28 cellular contexts compared by ENCODE assay signal in the genomic region with DNA sequence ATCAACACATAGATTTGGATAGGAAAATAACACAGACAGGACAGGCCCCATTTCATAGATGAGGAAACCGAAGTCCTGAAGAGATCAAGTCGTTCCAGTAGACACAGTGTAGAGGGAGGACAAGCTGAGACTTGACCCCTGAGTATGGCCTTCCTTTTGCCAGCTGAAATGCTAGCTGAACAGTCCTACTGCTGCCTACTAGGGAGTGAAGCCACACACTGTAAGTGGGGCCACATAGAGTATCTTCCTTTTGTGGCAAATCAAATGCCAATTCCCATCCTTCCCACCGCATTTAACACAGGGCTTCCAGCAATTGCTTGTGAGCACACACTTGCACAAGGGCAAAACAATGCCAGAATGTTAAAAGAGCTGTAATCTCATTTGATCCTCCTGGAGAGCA.
DNase-seq lines count a peak whose midpoint lies in the region; ATAC-seq, FAIRE-seq and TF ChIP-seq lines count a peak whose summit lies in the region.
"Had no signal": no experiment of that assay in that cellular context is flagged by ENCODE, and none has a peak within 500 bp of the region (broad histone marks: within the 10 kb centered on the region; RNA-seq: fewer than 3 reads in every experiment).

No MANE protein-coding gene starts in this region.

- H3K36me3 ChIP-seq in HCT116 (ENCODE audit: control insufficient read depth in 1 of 2, insufficient read depth in 2 of 2, low read length in 2 of 2) (no peaks in the 10 kb centered on the region), WERI-Rb-1 (no peaks in the 10 kb centered on the region), neural progenitor cell (no peaks in the 10 kb centered on the region), thyroid gland (no peaks in the 10 kb centered on the region), pancreas (no peaks in the 10 kb centered on the region)
- H3K36me3 ChIP-seq: BE2C, BLaER1 had no signal

- H3K27me3 Mint-ChIP-seq in neural progenitor cell (ENCODE audit: insufficient read depth, low read depth) = peaks cover 5% of the 10 kb centered on the region
- H3K27me3 Mint-ChIP-seq: CD4-positive, CD25-positive, alpha-beta regulatory T cell had no signal

- RAD21 ChIA-PET in HCT116 (lab: Charles Lee; ENCODE audit: low non-redundant PET in 1 of 2, low total read pairs in 2 of 2, uncharacterized antibody in 2 of 2, unreplicated experiment in 2 of 2) = no interaction called here

- no peak overlapping the region for H3K4me3 Mint-ChIP-seq in neural progenitor cell
- H3K4me3 Mint-ChIP-seq in stimulated activated effector memory CD8-positive, alpha-beta T cell treated with anti-CD3 and anti-CD28 coated beads, Interleukin-12 subunit alpha, Interleukin-12 subunit beta, amount 100 ng/mL, for 72 hours = no peak overlapping the region
- H3K4me3 Mint-ChIP-seq: CD14-positive monocyte; CD4-positive, alpha-beta memory T cell; CD4-positive, CD25-positive, alpha-beta regulatory T cell; CD8-positive, alpha-beta memory T cell had no signal

- H2AFZ ChIP-seq in HCT116 (ENCODE audit: low read depth, low read length, poor library complexity, severe bottlenecking) (no peak overlapping the region), neural progenitor cell (replicated peaks) (no peak overlapping the region)

- peaks cover 68 to 72% of the 10 kb centered on the region in 2 experiments for H3K4me1 ChIP-seq in HCT116 (ENCODE audit: control insufficient read depth in 1 of 2, insufficient read depth in 2 of 2, low read length in 2 of 2)
- peaks cover 10% of the 10 kb centered on the region for H3K4me1 ChIP-seq in neural progenitor cell
- H3K4me1 ChIP-seq in thyroid gland = no peaks in the 10 kb centered on the region
- H3K4me1 ChIP-seq in pancreas = no peaks in the 10 kb centered on the region
- H3K4me1 ChIP-seq: BE2C, BLaER1 had no signal

- DNase-seq in HCT116 (ENCODE audit: low read depth, low spot score) (no peak), WERI-Rb-1 (no peak), neural progenitor cell (ENCODE audit: low spot score) (peak; percentile 71), thyroid gland (no peak), hypothalamus (lab: John Stamatoyannopoulos, UW) (no peak), pancreas (no peak)
- DNase-seq in stimulated activated effector memory CD8-positive, alpha-beta T cell treated with anti-CD3 and anti-CD28 coated beads, Interleukin-12 subunit alpha, Interleukin-12 subunit beta, amount 100 ng/mL, for 72 hours (ENCODE audit: low spot score in 2 of 2) = no peak
- DNase-seq: 8988T; ACHN; BE2C; C1 segment of cervical spinal cord; CD4-positive, alpha-beta memory T cell; CD4-positive, CD25-positive, alpha-beta regulatory T cell; CD8-positive, alpha-beta memory T cell; COR-L47; DMS 273 treated with DMSO at 0.1 percent for 48 hours; DMS153; DMS53; DMS79; DND-41; EL; GDM1 had no signal

- ATAC-seq in HCT116 = no peak
- peak; percentile 46 for ATAC-seq in stimulated activated effector memory CD8-positive, alpha-beta T cell treated with anti-CD3 and anti-CD28 coated beads, Interleukin-12 subunit alpha, Interleukin-12 subunit beta, amount 100 ng/mL, for 72 hours
- ATAC-seq in pancreas = no peak
- ATAC-seq: GM12878 had no signal

- intact Hi-C loops in HCT116 (cut with micrococcal nuclease) (no loop called here), thyroid gland (cut with DNase I) (no loop called here), pancreas (cut with DNase I) (no loop called here)

- H3K9ac ChIP-seq in HCT116 (ENCODE audit: low read length) = no peak overlapping the region
- no peak overlapping the region for H3K9ac ChIP-seq in neural progenitor cell
- H3K9ac ChIP-seq: BLaER1 had no signal

- H3K27me3 ChIP-seq in HCT116 (ENCODE audit: insufficient read depth, low read length) (no peaks in the 10 kb centered on the region), WERI-Rb-1 (ENCODE audit: insufficient read depth, low read depth, severe bottlenecking) (no peaks in the 10 kb centered on the region), neural progenitor cell (no peaks in the 10 kb centered on the region), thyroid gland (no peaks in the 10 kb centered on the region), pancreas (no peaks in the 10 kb centered on the region)
- H3K27me3 ChIP-seq: BE2C, BLaER1 had no signal

- peak overlapping the region; percentile 54 for H3K27ac Mint-ChIP-seq in neural progenitor cell
- H3K27ac Mint-ChIP-seq in stimulated activated effector memory CD8-positive, alpha-beta T cell treated with anti-CD3 and anti-CD28 coated beads, Interleukin-12 subunit alpha, Interleukin-12 subunit beta, amount 100 ng/mL, for 72 hours = no peak overlapping the region
- H3K27ac Mint-ChIP-seq: CD14-positive monocyte; CD4-positive, alpha-beta memory T cell; CD4-positive, CD25-positive, alpha-beta regulatory T cell; CD8-positive, alpha-beta memory T cell had no signal

- H3K4me1 Mint-ChIP-seq in neural progenitor cell = peaks cover 8% of the 10 kb centered on the region
- no peaks in the 10 kb centered on the region for H3K4me1 Mint-ChIP-seq in stimulated activated effector memory CD8-positive, alpha-beta T cell treated with anti-CD3 and anti-CD28 coated beads, Interleukin-12 subunit alpha, Interleukin-12 subunit beta, amount 100 ng/mL, for 72 hours
- H3K4me1 Mint-ChIP-seq: CD14-positive monocyte; CD4-positive, alpha-beta memory T cell; CD4-positive, CD25-positive, alpha-beta regulatory T cell; CD8-positive, alpha-beta memory T cell had no signal

- no peak for TF ChIP-seq RAD21 in HCT116 (IDR thresholded peaks at IDR 0.05; ENCODE audit: low read depth)

- no peak for TF ChIP-seq POLR2A in HCT116 (IDR thresholded peaks at IDR 0.05; ENCODE audit: borderline replicate concordance, extremely low read depth, insufficient read depth, insufficient read length)
- TF ChIP-seq POLR2A in thyroid gland (IDR thresholded peaks at IDR 0.05) = no peak

- H3K27ac ChIP-seq in HCT116 (ENCODE audit: low read depth, low read length) (peak overlapping the region; percentile 38; the same call in 1 of the 2 replicates), WERI-Rb-1 (peak overlapping the region; percentile 44), neural progenitor cell (no peak overlapping the region), thyroid gland (no peak overlapping the region), pancreas (no peak overlapping the region)
- H3K27ac ChIP-seq: BLaER1 had no signal

- BruUV-seq in HCT116 (replicated peaks; lab: Mats Ljungman, UMichigan) = no TSS peak

- no peaks in the 10 kb centered on the region for H3K9me3 ChIP-seq in HCT116 (ENCODE audit: control insufficient read depth in 1 of 2, insufficient read depth in 1 of 2, low read depth in 1 of 2, low read length in 2 of 2)
- H3K9me3 ChIP-seq in WERI-Rb-1 (ENCODE audit: severe bottlenecking) = no peaks in the 10 kb centered on the region
- H3K9me3 ChIP-seq in neural progenitor cell (ENCODE audit: low read depth) = no peaks in the 10 kb centered on the region
- H3K9me3 ChIP-seq in thyroid gland = no peaks in the 10 kb centered on the region
- H3K9me3 ChIP-seq in pancreas = no peaks in the 10 kb centered on the region
- H3K9me3 ChIP-seq: BE2C, BLaER1 had no signal

- TF ChIP-seq CTCF in HCT116 (IDR thresholded peaks at IDR 0.05 in 2 of 3, conservative IDR thresholded peaks at IDR 0.05 in 1 of 3; ENCODE audit: borderline replicate concordance in 1 of 3, insufficient read depth in 1 of 3, low read depth in 2 of 3, low read length in 2 of 3) = no peak
- no peak for TF ChIP-seq CTCF in WERI-Rb-1 (IDR thresholded peaks at IDR 0.05; ENCODE audit: low read depth, low read length)
- no peak for TF ChIP-seq CTCF in neural progenitor cell (IDR thresholded peaks at IDR 0.05)
- TF ChIP-seq CTCF in thyroid gland (IDR thresholded peaks at IDR 0.05) = no peak
- TF ChIP-seq CTCF in pancreas (IDR thresholded peaks at IDR 0.05) = no peak

- H3K9me2 ChIP-seq in HCT116 (ENCODE audit: insufficient read depth) = no peaks in the 10 kb centered on the region

- no peak for FAIRE-seq in pancreas (lab: Jason Lieb, UNC)
- FAIRE-seq: A204.1, GM12878, GM12892, GM18507 had no signal

- H4K20me1 ChIP-seq in HCT116 (ENCODE audit: insufficient read depth) = no peaks in the 10 kb centered on the region
- H4K20me1 ChIP-seq in neural progenitor cell (ENCODE audit: low read depth) = no peaks in the 10 kb centered on the region
- H4K20me1 ChIP-seq: BLaER1 had no signal

- H3F3A ChIP-seq in neural progenitor cell (ENCODE audit: low read depth) = peaks cover 10% of the 10 kb centered on the region

- H3K4me3 ChIP-seq in HCT116 (replicated peaks in 1 of 2; ENCODE audit: low read depth in 1 of 2, low read length in 2 of 2) (no peak overlapping the region), WERI-Rb-1 (ENCODE audit: low read depth, low read length) (no peak overlapping the region), neural progenitor cell (no peak overlapping the region), thyroid gland (replicated peaks in 1 of 3) (no peak overlapping the region), pancreas (no peak overlapping the region)
- H3K4me3 ChIP-seq: BLaER1, GM12878 had no signal

- CTCF ChIA-PET in HCT116 (lab: Charles Lee) = interaction anchor here (1.4 kb wide), 1 partner anchor 42 kb away, joined by 3 read pairs; no protein-coding TSS in a partner anchor

- 89 to 90% methylated on average over 3 of the region's 3 CpGs for WGBS in thyroid gland, 2 donors
- WGBS in pancreas, 2 donors = 81 to 86% methylated on average over 3 of the region's 3 CpGs

- POLR2A ChIA-PET in HCT116 (lab: Charles Lee) = no interaction called here

- H3K36me3 Mint-ChIP-seq in neural progenitor cell = no peaks in the 10 kb centered on the region
- no peaks in the 10 kb centered on the region for H3K36me3 Mint-ChIP-seq in stimulated activated effector memory CD8-positive, alpha-beta T cell treated with anti-CD3 and anti-CD28 coated beads, Interleukin-12 subunit alpha, Interleukin-12 subunit beta, amount 100 ng/mL, for 72 hours
- H3K36me3 Mint-ChIP-seq: CD14-positive monocyte; CD4-positive, alpha-beta memory T cell; CD4-positive, CD25-positive, alpha-beta regulatory T cell; CD8-positive, alpha-beta memory T cell had no signal

- no peaks in the 10 kb centered on the region for H3K9me3 Mint-ChIP-seq in neural progenitor cell
- H3K9me3 Mint-ChIP-seq in stimulated activated effector memory CD8-positive, alpha-beta T cell treated with anti-CD3 and anti-CD28 coated beads, Interleukin-12 subunit alpha, Interleukin-12 subunit beta, amount 100 ng/mL, for 72 hours = no peaks in the 10 kb centered on the region
- H3K9me3 Mint-ChIP-seq: CD4-positive, alpha-beta memory T cell had no signal

- no peaks in the 10 kb centered on the region for H3K79me2 ChIP-seq in HCT116 (ENCODE audit: insufficient read depth, low read length)
- no peaks in the 10 kb centered on the region for H3K79me2 ChIP-seq in neural progenitor cell (ENCODE audit: low read depth)

- H3K4me2 ChIP-seq in HCT116 (ENCODE audit: low read length) = no peak overlapping the region
- peak overlapping the region; percentile 40 for H3K4me2 ChIP-seq in neural progenitor cell
- H3K4me2 ChIP-seq: BLaER1 had no signal

TF ChIP-seq in HCT116, 20 proteins besides CTCF, POLR2A, EP300 and RAD21 (continues in another document):
- TF ChIP-seq POLR2AphosphoS5 (IDR thresholded peaks at IDR 0.05; ENCODE audit: low read depth, low read length) (no peak), EGR1 (IDR thresholded peaks at IDR 0.05; ENCODE audit: low read depth) (no peak), FOSL1 (IDR thresholded peaks at IDR 0.05; ENCODE audit: low read depth) (no peak), CBX3 (IDR thresholded peaks at IDR 0.05; ENCODE audit: low read depth) (no peak)

Comparison
In these comparisons a context has a peak if more than half of its experiments do, and no peak if none do; other contexts are left out.
1. H3K27ac ChIP-seq: peak in HCT116 (single experiment) and WERI-Rb-1 (single experiment); none in neural progenitor cell (single experiment), thyroid gland (0 of 3) and pancreas (0 of 4).